Comparison of ENCODE assay signal across 11 cellular contexts in genomic region chr1:74343191-74343590, GRCh38.
DNase-seq lines count a peak whose midpoint lies in the region; ATAC-seq and TF ChIP-seq lines count a peak whose summit lies in the region.
"Had no signal": no experiment of that assay in that cellular context is flagged by ENCODE, and none has a peak within 500 bp of the region (broad histone marks: within the 10 kb centered on the region; RNA-seq: fewer than 3 reads in every experiment).

No MANE protein-coding gene starts in this region.

- H3K4me3 Mint-ChIP-seq in naive thymus-derived CD4-positive, alpha-beta T cell, result no peak overlapping the region

- H3K4me1 Mint-ChIP-seq in naive thymus-derived CD4-positive, alpha-beta T cell, result no peaks in the 10 kb centered on the region

- CTCF ChIA-PET in naive thymus-derived CD4-positive, alpha-beta T cell (lab: Charles Lee), result interaction anchor here (0.6 kb wide), 1 partner anchor 212 kb away, joined by 3 read pairs; no protein-coding TSS in a partner anchor

- no peak overlapping the region for H3K4me3 ChIP-seq in fibroblast of villous mesenchyme (ENCODE audit: low read depth, low read length)
- H3K4me3 ChIP-seq in naive thymus-derived CD4-positive, alpha-beta T cell (ENCODE audit: low read length), result no peak overlapping the region
- no peak overlapping the region for H3K4me3 ChIP-seq in gastrocnemius medialis

- H3K27me3 ChIP-seq in naive thymus-derived CD4-positive, alpha-beta T cell (ENCODE audit: control insufficient read depth in 2 of 2, insufficient read depth in 2 of 2, low read length in 2 of 2), result no peaks in the 10 kb centered on the region
- H3K27me3 ChIP-seq in gastrocnemius medialis, result no peaks in the 10 kb centered on the region

- H3K9me3 ChIP-seq in naive thymus-derived CD4-positive, alpha-beta T cell (ENCODE audit: control insufficient read depth in 2 of 3, low read length in 3 of 3), result no peaks in the 10 kb centered on the region
- no peaks in the 10 kb centered on the region for H3K9me3 ChIP-seq in gastrocnemius medialis

- intact Hi-C loops in posterior cingulate gyrus (cut with DNase I) (no loop called here), gastrocnemius medialis (cut with DNase I; ENCODE audit: low total_unique reads) (no loop called here)
- intact Hi-C loops in naive thymus-derived CD4-positive, alpha-beta T cell (cut with micrococcal nuclease), result no loop called here

- TF ChIP-seq CTCF in fibroblast of villous mesenchyme (IDR thresholded peaks at IDR 0.05; ENCODE audit: insufficient read depth, low read depth, low read length) (no peak), gastrocnemius medialis (IDR thresholded peaks at IDR 0.05 in 4 of 5, conservative IDR thresholded peaks at IDR 0.05 in 1 of 5) (no peak)

- H3K27ac Mint-ChIP-seq in naive thymus-derived CD4-positive, alpha-beta T cell, result no peak overlapping the region

- H3K27me3 Mint-ChIP-seq in naive thymus-derived CD4-positive, alpha-beta T cell, result no peaks in the 10 kb centered on the region

- no peaks in the 10 kb centered on the region for H3K36me3 ChIP-seq in naive thymus-derived CD4-positive, alpha-beta T cell (ENCODE audit: control insufficient read depth in 2 of 3, insufficient read depth in 3 of 3, low read length in 3 of 3)
- no peaks in the 10 kb centered on the region for H3K36me3 ChIP-seq in gastrocnemius medialis

- H3K36me3 Mint-ChIP-seq in naive thymus-derived CD4-positive, alpha-beta T cell, result no peaks in the 10 kb centered on the region

- POLR2A ChIA-PET in naive thymus-derived CD4-positive, alpha-beta T cell (lab: Charles Lee), result no interaction called here

- ATAC-seq in naive thymus-derived CD4-positive, alpha-beta T cell, result no peak
- no peak for ATAC-seq in stimulated activated naive CD8-positive, alpha-beta T cell treated with anti-CD3 and anti-CD28 coated beads, Interleukin-15, Interleukin-2, amounts not matched to agents 100 U/mL and 50 U/mL, for 24 hours
- ATAC-seq in gastrocnemius medialis (no peak), GM21825 (IDR thresholded peaks at IDR 0.05; ENCODE audit: unreplicated experiment) (no peak)

- in situ Hi-C loops in gastrocnemius medialis (cut with MboI; ENCODE audit: low sequenced_read_pairs in 4 of 4), result no loop called here

- H3K4me1 ChIP-seq in naive thymus-derived CD4-positive, alpha-beta T cell (ENCODE audit: control insufficient read depth in 2 of 2, insufficient read depth in 2 of 2, low read length in 2 of 2), result no peaks in the 10 kb centered on the region
- H3K4me1 ChIP-seq in gastrocnemius medialis, result peaks cover 0 to 6% of the 10 kb centered on the region in 2 donors

- H3K9me3 Mint-ChIP-seq in naive thymus-derived CD4-positive, alpha-beta T cell, result peaks cover 0 to under 1% (median 0%) of the 10 kb centered on the region in 11 donors

- TF ChIP-seq POLR2A in gastrocnemius medialis (IDR thresholded peaks at IDR 0.05), result no peak

- no peak overlapping the region for H3K27ac ChIP-seq in naive thymus-derived CD4-positive, alpha-beta T cell (ENCODE audit: low read depth, low read length)
- no peak overlapping the region for H3K27ac ChIP-seq in gastrocnemius medialis
- H3K27ac ChIP-seq: HL-60 had no signal

- DNase-seq in NCI-H1105 treated with DMSO at 0.1 percent for 48 hours (lab: John Stamatoyannopoulos, UW), result peak; percentile 96
- DNase-seq in NCI-H69 (lab: John Stamatoyannopoulos, UW), result peak; percentile 98
- peak; percentile 3 for DNase-seq in fibroblast of villous mesenchyme (ENCODE audit: low read depth)
- DNase-seq in posterior cingulate gyrus, result peak in 8 of 10 donors; percentile 14 to 92 (median 42)
- DNase-seq in naive thymus-derived CD4-positive, alpha-beta T cell, result no peak
- no peak for DNase-seq in stimulated activated naive CD8-positive, alpha-beta T cell treated with anti-CD3 and anti-CD28 coated beads, Interleukin-15, Interleukin-2, amounts not matched to agents 100 U/mL and 50 U/mL, for 24 hours
- no peak for DNase-seq in gastrocnemius medialis
- DNase-seq: activated effector memory CD4-positive, alpha-beta T cell treated with anti-CD3 and anti-CD28 coated beads, Interleukin-2, amount 50 U/mL, for 16 hours; cortex of kidney had no signal

Comparison
In these comparisons a context has a peak if more than half of its experiments do, and no peak if none do; other contexts are left out.
1. DNase-seq: peak in NCI-H1105 treated with DMSO at 0.1 percent for 48 hours (single experiment), NCI-H69 (single experiment), fibroblast of villous mesenchyme (single experiment) and posterior cingulate gyrus (8 of 10); none in naive thymus-derived CD4-positive, alpha-beta T cell (0 of 9), stimulated activated naive CD8-positive, alpha-beta T cell treated with anti-CD3 and anti-CD28 coated beads, Interleukin-15, Interleukin-2, amounts not matched to agents 100 U/mL and 50 U/mL, for 24 hours (single experiment) and gastrocnemius medialis (0 of 2).